ENCODE assay signal across 18 cellular contexts in genomic region chr19:46481947-46482346, GRCh38. TPM values are rescaled to one million over a fixed set of nuclear protein-coding genes. Genes with fewer than 3 reads are reported as not detected.
DNase-seq lines count a peak whose midpoint lies in the region; ATAC-seq and TF ChIP-seq lines count a peak whose summit lies in the region.
"Had no signal": no experiment of that assay in that cellular context is flagged by ENCODE, and none has a peak within 500 bp of the region (broad histone marks: within the 10 kb centered on the region; RNA-seq: fewer than 3 reads in every experiment).

No MANE protein-coding gene starts in this region.

- TF ChIP-seq RAD21 in neural cell (conservative IDR thresholded peaks at IDR 0.05), result no peak

- H3K9me2 ChIP-seq in neural cell (ENCODE audit: insufficient read depth, low read length), result no peaks in the 10 kb centered on the region

- H3K36me3 ChIP-seq in MG63 (no peaks in the 10 kb centered on the region), fibroblast of lung (ENCODE audit: control insufficient read depth, insufficient read depth, low read length) (no peaks in the 10 kb centered on the region), neural cell (ENCODE audit: insufficient read depth, low read length) (no peaks in the 10 kb centered on the region), tibial artery (no peaks in the 10 kb centered on the region)
- H3K36me3 ChIP-seq: Peyer's patch had no signal

- no peak for ATAC-seq in natural killer cell treated with Interleukin-12 subunit alpha and Interleukin-12 subunit beta and Interleukin-15 and Interleukin-18, amount 100 ng/mL, for 72 hours
- ATAC-seq in activated naive CD4-positive, alpha-beta T cell treated with anti-CD3 and anti-CD28 coated beads, Interleukin-2, amount 50 U/mL, for 72 hours, result no peak
- no peak for ATAC-seq in HG02623 (IDR thresholded peaks at IDR 0.05; ENCODE audit: unreplicated experiment)
- ATAC-seq: left lobe of liver had no signal

- H3K79me2 ChIP-seq in fibroblast of lung (ENCODE audit: control insufficient read depth, insufficient read depth, low read length), result no peaks in the 10 kb centered on the region
- no peaks in the 10 kb centered on the region for H3K79me2 ChIP-seq in neural cell (replicated peaks; ENCODE audit: insufficient read depth, low read length)

- H3K4me2 ChIP-seq in fibroblast of lung (ENCODE audit: extremely low read depth, insufficient read depth, low read length) (peak overlapping the region; percentile 58), neural cell (ENCODE audit: low read length) (no peak overlapping the region)

- H3K27me3 ChIP-seq in MG63 (no peaks in the 10 kb centered on the region), fibroblast of lung (ENCODE audit: control insufficient read depth, insufficient read depth, low read length) (no peaks in the 10 kb centered on the region), neural cell (ENCODE audit: insufficient read depth, low read depth, low read length) (no peaks in the 10 kb centered on the region), tibial artery (no peaks in the 10 kb centered on the region)
- H3K27me3 ChIP-seq: Peyer's patch had no signal

- DNase-seq in MG63, result peak; percentile 55
- peak; percentile 35 to 71 for DNase-seq in fibroblast of lung (ENCODE audit: low read depth in 2 of 2)
- DNase-seq in tibial artery, result no peak
- no peak for DNase-seq in natural killer cell treated with Interleukin-12 subunit alpha and Interleukin-12 subunit beta and Interleukin-15 and Interleukin-18, amount 100 ng/mL, for 72 hours (ENCODE audit: low spot score)
- no peak for DNase-seq in activated naive CD4-positive, alpha-beta T cell treated with anti-CD3 and anti-CD28 coated beads, Interleukin-2, amount 50 U/mL, for 72 hours (ENCODE audit: low spot score in 2 of 2)
- no peak for DNase-seq in NK-92 treated with Interleukin-12 subunit alpha and Interleukin-12 subunit beta, amount 100 ng/mL, for 24 hours (lab: John Stamatoyannopoulos, UW)
- DNase-seq: activated CD4-positive, alpha-beta T cell treated with anti-CD3 and anti-CD28 coated beads for 48 hours; activated T-cell treated with anti-CD3 and anti-CD28 coated beads, Interleukin-2, amount 50 U/mL, for 48 hours; amygdala; CD4-positive, alpha-beta memory T cell; effector CD8-positive, alpha-beta T cell; NCI-H526; occipital lobe; Peyer's patch; T-helper 2 cell had no signal

- no peaks in the 10 kb centered on the region for H3K36me3 Mint-ChIP-seq in natural killer cell treated with Interleukin-12 subunit alpha and Interleukin-12 subunit beta and Interleukin-15 and Interleukin-18, amount 100 ng/mL, for 72 hours
- H3K36me3 Mint-ChIP-seq in activated naive CD4-positive, alpha-beta T cell treated with anti-CD3 and anti-CD28 coated beads, Interleukin-2, amount 50 U/mL, for 72 hours, result no peaks in the 10 kb centered on the region
- H3K36me3 Mint-ChIP-seq: CD4-positive, alpha-beta memory T cell had no signal

- H3K9me3 Mint-ChIP-seq in natural killer cell treated with Interleukin-12 subunit alpha and Interleukin-12 subunit beta and Interleukin-15 and Interleukin-18, amount 100 ng/mL, for 72 hours, result no peaks in the 10 kb centered on the region
- no peaks in the 10 kb centered on the region for H3K9me3 Mint-ChIP-seq in activated naive CD4-positive, alpha-beta T cell treated with anti-CD3 and anti-CD28 coated beads, Interleukin-2, amount 50 U/mL, for 72 hours
- H3K9me3 Mint-ChIP-seq: CD4-positive, alpha-beta memory T cell had no signal

- no peak for TF ChIP-seq CTCF in fibroblast of lung (conservative IDR thresholded peaks at IDR 0.05 in 1 of 2, IDR thresholded peaks at IDR 0.05 in 1 of 2; ENCODE audit: low read depth in 1 of 2, low read length in 2 of 2)
- TF ChIP-seq CTCF in neural cell (IDR thresholded peaks at IDR 0.05; ENCODE audit: poor library complexity, severe bottlenecking), result no peak
- no peak for TF ChIP-seq CTCF in tibial artery (IDR thresholded peaks at IDR 0.05)

- H3K27ac ChIP-seq in fibroblast of lung (ENCODE audit: insufficient read depth, low read length) (no peak overlapping the region), neural cell (ENCODE audit: low read length) (peak overlapping the region; percentile 99), tibial artery (peak overlapping the region; percentile 80 to 88)

- H3K9ac ChIP-seq in fibroblast of lung (ENCODE audit: insufficient read depth, low read length), result no peak overlapping the region
- peak overlapping the region; percentile 11 for H3K9ac ChIP-seq in neural cell (ENCODE audit: low read length)

- H3K4me3 ChIP-seq in MG63 (no peak overlapping the region), fibroblast of lung (replicated peaks in 1 of 4; ENCODE audit: control extremely low read depth in 1 of 4, insufficient read depth in 1 of 4, low read depth in 3 of 4, low read length in 4 of 4) (no peak overlapping the region), neural cell (ENCODE audit: low read length) (no peak overlapping the region), tibial artery (peak overlapping the region in 1 of 2 donors; percentile 6)
- H3K4me3 ChIP-seq: Peyer's patch had no signal

- H4K20me1 ChIP-seq in fibroblast of lung (ENCODE audit: control insufficient read depth, extremely low read depth, insufficient read depth, low read length) (no peaks in the 10 kb centered on the region), neural cell (ENCODE audit: insufficient read depth) (no peaks in the 10 kb centered on the region)

- H3K27me3 Mint-ChIP-seq in natural killer cell treated with Interleukin-12 subunit alpha and Interleukin-12 subunit beta and Interleukin-15 and Interleukin-18, amount 100 ng/mL, for 72 hours, result peaks cover 16 to 38% of the 10 kb centered on the region in 2 donors

- H3K4me1 ChIP-seq in fibroblast of lung (ENCODE audit: control insufficient read depth, extremely low read depth, insufficient read depth, low read length) (peaks cover 9% of the 10 kb centered on the region), tibial artery (peaks cover 0 to 41% (median 24%) of the 10 kb centered on the region in 4 donors)
- H3K4me1 ChIP-seq: Peyer's patch had no signal

- intact Hi-C loops in tibial artery (cut with DNase I; ENCODE audit: low total_unique reads), result no loop called here

- H3K27ac Mint-ChIP-seq in natural killer cell treated with Interleukin-12 subunit alpha and Interleukin-12 subunit beta and Interleukin-15 and Interleukin-18, amount 100 ng/mL, for 72 hours, result no peak overlapping the region
- H3K27ac Mint-ChIP-seq in activated naive CD4-positive, alpha-beta T cell treated with anti-CD3 and anti-CD28 coated beads, Interleukin-2, amount 50 U/mL, for 72 hours, result no peak overlapping the region
- H3K27ac Mint-ChIP-seq: CD4-positive, alpha-beta memory T cell had no signal

- peaks cover 4% of the 10 kb centered on the region for H3F3A ChIP-seq in neural cell (ENCODE audit: insufficient read depth, low read length, poor library complexity, severe bottlenecking)

- no peaks in the 10 kb centered on the region for H3K9me3 ChIP-seq in MG63
- H3K9me3 ChIP-seq in fibroblast of lung (ENCODE audit: control insufficient read depth, insufficient read depth, low read depth, low read length), result no peaks in the 10 kb centered on the region
- no peaks in the 10 kb centered on the region for H3K9me3 ChIP-seq in neural cell (ENCODE audit: low read length)
- H3K9me3 ChIP-seq in tibial artery, result no peaks in the 10 kb centered on the region
- H3K9me3 ChIP-seq: Peyer's patch had no signal

- no peak overlapping the region for H2AFZ ChIP-seq in fibroblast of lung (ENCODE audit: low read length)
- H2AFZ ChIP-seq in neural cell (ENCODE audit: low read depth, low read length), result no peak overlapping the region

- no peak overlapping the region for H3K4me3 Mint-ChIP-seq in natural killer cell treated with Interleukin-12 subunit alpha and Interleukin-12 subunit beta and Interleukin-15 and Interleukin-18, amount 100 ng/mL, for 72 hours
- H3K4me3 Mint-ChIP-seq: CD4-positive, alpha-beta memory T cell had no signal

- TF ChIP-seq EP300 in neural cell (conservative IDR thresholded peaks at IDR 0.05; ENCODE audit: poor library complexity, severe bottlenecking), result no peak

- H3K4me1 Mint-ChIP-seq in natural killer cell treated with Interleukin-12 subunit alpha and Interleukin-12 subunit beta and Interleukin-15 and Interleukin-18, amount 100 ng/mL, for 72 hours (ENCODE audit: low read depth in 2 of 2), result no peaks in the 10 kb centered on the region

RNA-seq across cellular contexts. Expression of gene PNMA8A, which starts 10.6 kb away (rescaled TPM):
- total RNA-seq in MG63 (2014; rRNA removed; shearing (Covaris generic); ENCODE audit: low replicate concordance), result 0.22 and 0.46 TPM in 2 replicates
- 3.9 and 8.9 TPM in 2 replicates for total RNA-seq in fibroblast of lung
- polyA plus RNA-seq in fibroblast of lung, result 0.45 and 1.4 TPM in 2 replicates
- polyA plus RNA-seq in fibroblast of lung (2012), result 0.56 and 1.4 TPM in 2 replicates
- polyA minus RNA-seq in fibroblast of lung (ENCODE audit: low replicate concordance), result 0.41 TPM in 1 of 2 replicates, not detected in the other
- polyA plus RNA-seq in neural cell, result 234 and 238 TPM in 2 replicates
- polyA minus RNA-seq in neural cell, result 182 and 186 TPM in 2 replicates
- total RNA-seq in natural killer cell treated with Interleukin-12 subunit alpha and Interleukin-12 subunit beta and Interleukin-15 and Interleukin-18, amount 100 ng/mL, for 72 hours, result not detected
- not detected for total RNA-seq in activated naive CD4-positive, alpha-beta T cell treated with anti-CD3 and anti-CD28 coated beads, Interleukin-2, amount 50 U/mL, for 72 hours

RNA-seq across cellular contexts. Expression of gene PNMA8B, which starts 13.7 kb away (rescaled TPM):
- not detected in 2 replicates for total RNA-seq in MG63 (2014; rRNA removed; shearing (Covaris generic); ENCODE audit: low replicate concordance)
- 1.3 and 1.7 TPM in 2 replicates for total RNA-seq in fibroblast of lung
- polyA plus RNA-seq in fibroblast of lung (0.12 and 0.14 TPM in 2 replicates), neural cell (9.9 and 10.1 TPM in 2 replicates)
- 0.31 and 0.70 TPM in 2 replicates for polyA plus RNA-seq in fibroblast of lung (2012)
- polyA minus RNA-seq in fibroblast of lung (ENCODE audit: low replicate concordance) (0.08 and 1.0 TPM in 2 replicates), neural cell (24.0 and 27.0 TPM in 2 replicates)
- total RNA-seq in natural killer cell treated with Interleukin-12 subunit alpha and Interleukin-12 subunit beta and Interleukin-15 and Interleukin-18, amount 100 ng/mL, for 72 hours, result not detected
- total RNA-seq in activated naive CD4-positive, alpha-beta T cell treated with anti-CD3 and anti-CD28 coated beads, Interleukin-2, amount 50 U/mL, for 72 hours, result under 1 TPM; 0.06 to 0.43 TPM

RNA-seq across cellular contexts. Expression of gene PNMA8C, which starts 53.2 kb away (rescaled TPM):
- total RNA-seq in MG63 (2014; rRNA removed; shearing (Covaris generic); ENCODE audit: low replicate concordance), result not detected in 2 replicates
- under 0.01 and 0.17 TPM in 2 replicates for total RNA-seq in fibroblast of lung
- polyA plus RNA-seq in fibroblast of lung (0.01 and 0.07 TPM in 2 replicates), neural cell (16.1 and 17.2 TPM in 2 replicates)
- 0.05 TPM in 1 of 2 replicates, not detected in the other for polyA plus RNA-seq in fibroblast of lung (2012)
- polyA minus RNA-seq in fibroblast of lung (ENCODE audit: low replicate concordance) (not detected in 2 replicates), neural cell (27.9 and 29.0 TPM in 2 replicates)
- total RNA-seq in natural killer cell treated with Interleukin-12 subunit alpha and Interleukin-12 subunit beta and Interleukin-15 and Interleukin-18, amount 100 ng/mL, for 72 hours, result not detected
- not detected for total RNA-seq in activated naive CD4-positive, alpha-beta T cell treated with anti-CD3 and anti-CD28 coated beads, Interleukin-2, amount 50 U/mL, for 72 hours
- total RNA-seq: CD4-positive, alpha-beta memory T cell; left lobe of liver; Peyer's patch had no signal
- polyA plus RNA-seq: CD4-positive, alpha-beta memory T cell had no signal

Comparison
In these comparisons a context has a peak if more than half of its experiments do, and no peak if none do; other contexts are left out.
1. DNase-seq: peak in MG63 (single experiment) and fibroblast of lung (2 of 2); none in tibial artery (0 of 2), natural killer cell treated with Interleukin-12 subunit alpha and Interleukin-12 subunit beta and Interleukin-15 and Interleukin-18, amount 100 ng/mL, for 72 hours (single experiment), activated naive CD4-positive, alpha-beta T cell treated with anti-CD3 and anti-CD28 coated beads, Interleukin-2, amount 50 U/mL, for 72 hours (0 of 2) and NK-92 treated with Interleukin-12 subunit alpha and Interleukin-12 subunit beta, amount 100 ng/mL, for 24 hours (single experiment).